ENCODE assay signal across 9 cellular contexts in the genomic region with DNA sequence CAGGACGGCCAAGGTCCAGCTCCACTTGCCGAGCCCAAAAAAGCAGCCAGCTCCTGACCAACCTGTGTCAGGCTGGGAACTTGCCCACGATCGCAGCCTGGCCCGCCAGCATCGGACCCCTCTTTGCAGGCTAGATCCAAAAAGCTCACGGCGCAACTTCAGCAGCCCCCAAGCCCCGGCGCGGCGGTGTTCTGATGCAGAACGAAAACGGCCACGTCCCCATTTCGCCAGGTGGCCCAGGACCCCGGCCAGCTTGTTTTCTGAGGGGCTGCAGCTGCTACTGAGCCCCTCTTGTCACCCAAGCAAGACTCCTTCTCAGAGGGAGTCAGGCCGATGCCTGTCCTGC. TPM values are rescaled to one million over a fixed set of nuclear protein-coding genes. Genes with fewer than 3 reads are reported as not detected.
DNase-seq lines count a peak whose midpoint lies in the region; ATAC-seq and TF ChIP-seq lines count a peak whose summit lies in the region.
"Had no signal": no experiment of that assay in that cellular context is flagged by ENCODE, and none has a peak within 500 bp of the region (broad histone marks: within the 10 kb centered on the region; RNA-seq: fewer than 3 reads in every experiment).

No MANE protein-coding gene starts in this region.

- DNase-seq in WERI-Rb-1 (no peak), skeletal muscle cell (ENCODE audit: low read depth) (no peak), head of caudate nucleus (no peak), NCI-H2196 treated with DMSO at 0.1 percent for 48 hours (lab: John Stamatoyannopoulos, UW; ENCODE audit: unreplicated experiment) (no peak)
- DNase-seq: midbrain had no signal

- H3K9me3 ChIP-seq in WERI-Rb-1 (ENCODE audit: severe bottlenecking): no peaks in the 10 kb centered on the region
- H3K9me3 ChIP-seq in gastroesophageal sphincter: no peaks in the 10 kb centered on the region

- peaks cover 24% of the 10 kb centered on the region for H3K36me3 ChIP-seq in WERI-Rb-1
- peaks cover 0 to 16% of the 10 kb centered on the region in 2 donors for H3K36me3 ChIP-seq in gastroesophageal sphincter

- TF ChIP-seq POLR2A in gastroesophageal sphincter (IDR thresholded peaks at IDR 0.05): no peak

- intact Hi-C loops in head of caudate nucleus (cut with DNase I): loop anchor here (10.0 kb wide), 1 partner anchor 165 kb away; no protein-coding TSS in a partner anchor

- no peak for TF ChIP-seq CTCF in GM12875 (IDR thresholded peaks at IDR 0.05; ENCODE audit: borderline replicate concordance, insufficient read depth, low read depth, low read length)
- no peak for TF ChIP-seq CTCF in WERI-Rb-1 (IDR thresholded peaks at IDR 0.05; ENCODE audit: low read depth, low read length)
- no peak for TF ChIP-seq CTCF in gastroesophageal sphincter (IDR thresholded peaks at IDR 0.05)

- H3K4me1 ChIP-seq in gastroesophageal sphincter: peaks cover 0 to 78% (median 59%) of the 10 kb centered on the region in 3 donors

- H3K4me3 ChIP-seq in GM12875 (ENCODE audit: low read depth, low read length) (peak overlapping the region; percentile 92), WERI-Rb-1 (ENCODE audit: low read depth, low read length) (peak overlapping the region; percentile 69), gastroesophageal sphincter (peak overlapping the region; percentile 73 to 85), skeletal muscle cell (ENCODE audit: low read depth, low read length) (peak overlapping the region; percentile 91)

- H3K27me3 ChIP-seq in WERI-Rb-1 (ENCODE audit: insufficient read depth, low read depth, severe bottlenecking) (no peaks in the 10 kb centered on the region), gastroesophageal sphincter (no peaks in the 10 kb centered on the region)

- ATAC-seq in gastroesophageal sphincter: no peak
- no peak for ATAC-seq in GM18511 (IDR thresholded peaks at IDR 0.05; ENCODE audit: unreplicated experiment)
- no peak for ATAC-seq in GM19351 (IDR thresholded peaks at IDR 0.05; ENCODE audit: unreplicated experiment)

- no peak for TF ChIP-seq EP300 in gastroesophageal sphincter (IDR thresholded peaks at IDR 0.05)

- H3K27ac ChIP-seq in WERI-Rb-1 (no peak overlapping the region), gastroesophageal sphincter (peak overlapping the region in 3 of 4 donors; percentile 9 to 99 (median 99))

- no CpG with 5 or more reads among the region's 18 CpGs for WGBS in gastroesophageal sphincter (ENCODE audit: low coverage in 1 of 2), 2 donors

RNA-seq across cellular contexts. Expression of a gene that starts 1.3 kb away (rescaled TPM):
- total RNA-seq in gastroesophageal sphincter: 100 to 1,000 TPM; 146 to 179 (median 154) TPM

RNA-seq across cellular contexts. Expression of a gene that starts 1.7 kb away (rescaled TPM):
- total RNA-seq in gastroesophageal sphincter: not detected

RNA-seq across cellular contexts. Expression of a gene that starts 6.8 kb away (rescaled TPM):
- 100 to 1,000 TPM in 1 of 4 donors, 10 to 100 TPM in 3; 52.9 to 103 (median 75.2) TPM for total RNA-seq in gastroesophageal sphincter

RNA-seq across cellular contexts. Expression of a gene that starts 19.4 kb away (rescaled TPM):
- total RNA-seq in gastroesophageal sphincter: not detected

RNA-seq across cellular contexts. Expression of a gene that starts 20.3 kb away (rescaled TPM):
- total RNA-seq in gastroesophageal sphincter: 10 to 100 TPM in 1 of 4 donors, 1 to 10 TPM in 3; 3.9 to 14.3 (median 6.4) TPM
